In the genomic region with DNA sequence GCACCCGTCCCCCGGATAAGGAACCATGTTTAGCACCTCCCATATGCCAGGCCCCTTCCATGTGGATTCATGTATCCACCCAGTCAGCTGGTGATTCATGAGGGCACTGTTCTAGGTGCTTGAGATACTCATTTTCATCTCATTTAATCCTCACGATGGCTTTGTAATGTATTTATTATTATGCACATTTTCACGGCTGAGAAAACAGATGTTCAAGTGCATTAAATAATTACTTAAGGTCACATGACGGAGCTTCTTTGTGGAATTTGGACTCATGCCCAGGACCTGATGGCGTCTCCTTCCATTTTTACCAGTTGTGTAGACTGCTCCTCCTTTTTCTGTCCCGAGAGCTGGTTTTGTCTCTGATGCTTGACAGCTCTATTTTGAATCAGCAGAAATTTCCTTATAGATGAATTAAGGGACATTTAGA, we compare ENCODE assay signal across 8 cellular contexts.
DNase-seq lines count a peak whose midpoint lies in the region; ATAC-seq and TF ChIP-seq lines count a peak whose summit lies in the region.

No MANE protein-coding gene starts in this region.

- peak overlapping the region; percentile 63 for H3K27ac ChIP-seq in left ventricle myocardium inferior (replicated peaks)
- H3K27ac ChIP-seq in thoracic aorta: peak overlapping the region; percentile 26 to 35
- no peak overlapping the region for H3K27ac ChIP-seq in testis

- H3K27ac Mint-ChIP-seq in T-helper 17 cell: peak overlapping the region; percentile 70

- intact Hi-C loops in left ventricle myocardium inferior (cut with micrococcal nuclease): no loop called here
- intact Hi-C loops in testis (cut with DNase I; ENCODE audit: low total_unique reads): no loop called here

- H3K4me1 Mint-ChIP-seq in T-helper 17 cell: peaks cover 59% of the 10 kb centered on the region

- H3K36me3 Mint-ChIP-seq in T-helper 17 cell (ENCODE audit: low read depth): no peaks in the 10 kb centered on the region

- DNase-seq in NCI-H128 (lab: John Stamatoyannopoulos, UW; ENCODE audit: unreplicated experiment): peak; percentile 75
- DNase-seq in T-helper 17 cell: no peak
- no peak for DNase-seq in left ventricle myocardium inferior
- no peak for DNase-seq in thoracic aorta (ENCODE audit: low spot score)
- no peak for DNase-seq in activated CD4-positive, alpha-beta T cell treated with anti-CD3 and anti-CD28 coated beads for 1 hour
- no peak for DNase-seq in testis

- H3K36me3 ChIP-seq in left ventricle myocardium inferior: peaks cover 7% of the 10 kb centered on the region
- H3K36me3 ChIP-seq in thoracic aorta: no peaks in the 10 kb centered on the region
- H3K36me3 ChIP-seq in testis (ENCODE audit: low read depth, missing control alignments): no peaks in the 10 kb centered on the region

- TF ChIP-seq CTCF in left ventricle myocardium inferior (IDR thresholded peaks at IDR 0.05; ENCODE audit: borderline replicate concordance) (no peak), thoracic aorta (IDR thresholded peaks at IDR 0.05) (no peak), testis (IDR thresholded peaks at IDR 0.05) (no peak)

- TF ChIP-seq POLR2A in GM18505 (IDR thresholded peaks at IDR 0.05; ENCODE audit: borderline replicate concordance, extremely low read depth, insufficient read depth, insufficient read length) (no peak), testis (IDR thresholded peaks at IDR 0.05) (no peak)

- H3K27me3 Mint-ChIP-seq in T-helper 17 cell: no peaks in the 10 kb centered on the region

- H3K27me3 ChIP-seq in left ventricle myocardium inferior (ENCODE audit: low read depth) (no peaks in the 10 kb centered on the region), thoracic aorta (replicated peaks; ENCODE audit: insufficient read depth) (no peaks in the 10 kb centered on the region), testis (no peaks in the 10 kb centered on the region)

- WGBS in testis, 2 donors: 46 to 59% methylated on average over 7 of the region's 7 CpGs

- no peak overlapping the region for H3K4me3 ChIP-seq in left ventricle myocardium inferior
- H3K4me3 ChIP-seq in thoracic aorta: no peak overlapping the region
- H3K4me3 ChIP-seq in testis: no peak overlapping the region

- no peaks in the 10 kb centered on the region for H3K9me3 ChIP-seq in T-helper 17 cell (ENCODE audit: control insufficient read depth, low read length, poor library complexity, severe bottlenecking)
- H3K9me3 ChIP-seq in left ventricle myocardium inferior (replicated peaks): no peaks in the 10 kb centered on the region
- H3K9me3 ChIP-seq in thoracic aorta: no peaks in the 10 kb centered on the region
- no peaks in the 10 kb centered on the region for H3K9me3 ChIP-seq in testis

- H3K4me1 ChIP-seq in left ventricle myocardium inferior (peaks cover 99% of the 10 kb centered on the region), thoracic aorta (ENCODE audit: control insufficient read depth in 1 of 2, low read depth in 2 of 2) (peaks cover 28 to 69% of the 10 kb centered on the region in 2 donors), testis (peaks cover 3% of the 10 kb centered on the region)

- no peak overlapping the region for H3K4me3 Mint-ChIP-seq in T-helper 17 cell

- no peak for ATAC-seq in T-helper 17 cell
- no peak for ATAC-seq in thoracic aorta (ENCODE audit: insufficient number of reproducible peaks, low FRiP score, low read depth)
- no peak for ATAC-seq in GM19035 (IDR thresholded peaks at IDR 0.05; ENCODE audit: unreplicated experiment)
- ATAC-seq in GM18505 (IDR thresholded peaks at IDR 0.05; ENCODE audit: unreplicated experiment): no peak

Comparison
In these comparisons a context has a peak if more than half of its experiments do, and no peak if none do; other contexts are left out.
1. H3K27ac ChIP-seq: peak in left ventricle myocardium inferior (single experiment) and thoracic aorta (2 of 2); none in testis (0 of 2).